In the genomic region with DNA sequence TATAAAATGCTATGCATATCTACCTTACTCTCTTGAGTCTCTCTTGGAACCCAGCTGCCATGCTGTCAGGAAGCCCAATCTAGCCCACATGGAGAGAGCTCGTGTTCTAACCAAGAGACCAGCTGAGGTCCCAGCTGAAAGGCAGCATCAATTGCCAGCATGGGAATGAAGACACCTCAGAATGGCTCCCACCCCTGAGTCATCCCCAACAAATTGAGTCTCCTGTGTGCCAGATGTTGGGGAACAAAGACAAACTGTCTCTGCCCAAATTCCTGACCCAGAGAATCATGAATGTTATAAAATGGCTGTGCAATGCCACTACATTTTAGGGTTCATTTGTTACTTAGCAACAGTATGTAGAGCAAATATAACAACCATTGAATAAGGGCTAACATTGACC, we compare ENCODE assay signal across 17 cellular contexts.
"Had no signal": no experiment of that assay in that cellular context is flagged by ENCODE, and none has a peak within 500 bp of the region (broad histone marks: within the 10 kb centered on the region; RNA-seq: fewer than 3 reads in every experiment).

No MANE protein-coding gene starts in this region.

- H3K36me3 Mint-ChIP-seq: WTC11 had no signal

- DNase-seq: activated CD4-positive, alpha-beta T cell treated with anti-CD3 and anti-CD28 coated beads for 48 hours; activated CD8-positive, alpha-beta T cell treated with anti-CD3 and anti-CD28 coated beads, Interleukin-2, amount 10 ng/mL, durations not matched to agents 7 days and 5 days; activated naive CD4-positive, alpha-beta T cell; aorta; heart left ventricle; occipital lobe; psoas muscle; stimulated activated CD4-positive, alpha-beta T cell treated with anti-CD3 and anti-CD28 coated beads, Interleukin-2, amount 100 ng/mL, for 24 hours; stimulated activated naive B cell treated with anti-CD40 and anti-IgM and Interleukin-4, amounts not matched to agents 10 μg/mL and 1 μg/mL and 100 μg/mL, for 72 hours; T1000 had no signal

- H3K9me3 Mint-ChIP-seq: activated T-helper 1 cell treated with anti-CD3 and anti-CD28 coated beads, Interleukin-12 subunit alpha, Interleukin-12 subunit beta, Interleukin-2, Interleukin-4 antibody, amounts not matched to agents 30 ng/mL and 10 ng/mL and 1 ng/mL, durations not matched to agents 14 hours and 24 hours and 36 hours; stimulated activated naive B cell treated with anti-CD40 and anti-IgM and Interleukin-4, amounts not matched to agents 10 μg/mL and 1 μg/mL and 100 μg/mL, for 72 hours; WTC11 had no signal

- H3K27me3 ChIP-seq: cardiac muscle cell, heart left ventricle, tibial nerve, vagina had no signal

- H3K36me3 ChIP-seq: cardiac muscle cell, heart left ventricle, vagina had no signal

- H3K27me3 Mint-ChIP-seq: stimulated activated naive B cell treated with anti-CD40 and anti-IgM and Interleukin-4, amounts not matched to agents 10 μg/mL and 1 μg/mL and 100 μg/mL, for 72 hours had no signal

- FAIRE-seq: colon had no signal

- H3K4me3 ChIP-seq: cardiac muscle cell, heart left ventricle, psoas muscle, tibial nerve, vagina had no signal

- H3K4me1 Mint-ChIP-seq: stimulated activated naive B cell treated with anti-CD40 and anti-IgM and Interleukin-4, amounts not matched to agents 10 μg/mL and 1 μg/mL and 100 μg/mL, for 72 hours had no signal

- H3K4me1 ChIP-seq: heart left ventricle, psoas muscle, tibial nerve, vagina had no signal

- H3K9me3 ChIP-seq: tibial nerve, vagina had no signal

- H3K27ac ChIP-seq: heart left ventricle, psoas muscle, tibial nerve, vagina had no signal

- H3K4me3 Mint-ChIP-seq: activated CD8-positive, alpha-beta T cell treated with anti-CD3 and anti-CD28 coated beads, Interleukin-2, amount 10 ng/mL, durations not matched to agents 7 days and 5 days; activated T-helper 1 cell treated with anti-CD3 and anti-CD28 coated beads, Interleukin-12 subunit alpha, Interleukin-12 subunit beta, Interleukin-2, Interleukin-4 antibody, amounts not matched to agents 30 ng/mL and 10 ng/mL and 1 ng/mL, durations not matched to agents 14 hours and 24 hours and 36 hours; nephron; stimulated activated naive B cell treated with anti-CD40 and anti-IgM and Interleukin-4, amounts not matched to agents 10 μg/mL and 1 μg/mL and 100 μg/mL, for 72 hours; WTC11 had no signal

- H3K27ac Mint-ChIP-seq: activated CD8-positive, alpha-beta T cell treated with anti-CD3 and anti-CD28 coated beads, Interleukin-2, amount 10 ng/mL, durations not matched to agents 7 days and 5 days; activated T-helper 1 cell treated with anti-CD3 and anti-CD28 coated beads, Interleukin-12 subunit alpha, Interleukin-12 subunit beta, Interleukin-2, Interleukin-4 antibody, amounts not matched to agents 30 ng/mL and 10 ng/mL and 1 ng/mL, durations not matched to agents 14 hours and 24 hours and 36 hours; nephron; stimulated activated naive B cell treated with anti-CD40 and anti-IgM and Interleukin-4, amounts not matched to agents 10 μg/mL and 1 μg/mL and 100 μg/mL, for 72 hours; WTC11 had no signal
